Comparison of ENCODE assay signal across 16 cellular contexts in genomic region chr3:140384028-140384771, GRCh38.
"Had no signal": no experiment of that assay in that cellular context is flagged by ENCODE, and none has a peak within 500 bp of the region (broad histone marks: within the 10 kb centered on the region; RNA-seq: fewer than 3 reads in every experiment).

No MANE protein-coding gene starts in this region.

- H3K4me2 ChIP-seq: neural progenitor cell had no signal

- H2AFZ ChIP-seq: neural progenitor cell, parathyroid adenoma had no signal

- H3K9ac ChIP-seq: neural progenitor cell, parathyroid adenoma had no signal

- H3K27ac ChIP-seq: ascending aorta, esophagus squamous epithelium, foreskin keratinocyte, neural progenitor cell, parathyroid adenoma, transverse colon had no signal

- H3K36me3 ChIP-seq: ascending aorta, esophagus squamous epithelium, neural progenitor cell, transverse colon had no signal

- H3K9me3 ChIP-seq: ascending aorta, esophagus squamous epithelium, transverse colon had no signal

- H3K27me3 ChIP-seq: ascending aorta, esophagus squamous epithelium, foreskin keratinocyte, neural progenitor cell, transverse colon had no signal

- DNase-seq: activated CD4-positive, alpha-beta T cell treated with anti-CD3 and anti-CD28 coated beads for 1 hour; activated CD4-positive, alpha-beta T cell treated with anti-CD3 and anti-CD28 coated beads, Interleukin-2, amount 50 U/mL, for 48 hours; activated CD8-positive, alpha-beta memory T cell treated with anti-CD3 and anti-CD28 coated beads, Interleukin-2, amount 10 ng/mL, durations not matched to agents 7 days and 5 days; activated gamma-delta T cell treated with Interleukin-2 at 50 U/mL for 16 hours; activated naive CD8-positive, alpha-beta T cell treated with anti-CD3 and anti-CD28 coated beads, Interleukin-2, amount 10 ng/mL, durations not matched to agents 7 days and 5 days; activated T-cell treated with anti-CD3 and anti-CD28 coated beads, Interleukin-2, amount 50 U/mL, for 48 hours; esophagus squamous epithelium; foreskin keratinocyte; left colon; small intestine; T-cell; T1000; transverse colon had no signal

- H3K4me1 ChIP-seq: ascending aorta, foreskin keratinocyte, parathyroid adenoma, transverse colon had no signal

- ATAC-seq: activated CD8-positive, alpha-beta memory T cell treated with anti-CD3 and anti-CD28 coated beads, Interleukin-2, amount 10 ng/mL, durations not matched to agents 7 days and 5 days; left colon; T-cell had no signal

- H3K79me2 ChIP-seq: parathyroid adenoma had no signal

- H3K4me3 ChIP-seq: ascending aorta, esophagus squamous epithelium, neural progenitor cell, transverse colon had no signal
